ENCODE assay signal across 22 cellular contexts in genomic region chr2:164597988-164598387, GRCh38. TPM values are rescaled to one million over a fixed set of nuclear protein-coding genes. Genes with fewer than 3 reads are reported as not detected.
"Had no signal": no experiment of that assay in that cellular context is flagged by ENCODE, and none has a peak within 500 bp of the region (broad histone marks: within the 10 kb centered on the region; RNA-seq: fewer than 3 reads in every experiment).

No MANE protein-coding gene starts in this region.

- DNase-seq: activated T-cell treated with anti-CD3 and anti-CD28 coated beads, Interleukin-2, amount 50 U/mL, for 1 hour; aorta; brain microvascular endothelial cell; central memory CD4-positive, alpha-beta T cell; effector memory CD4-positive, alpha-beta T cell; gastrocnemius medialis; hippocampal formation; left ventricle myocardium inferior; natural killer cell; retina; sigmoid colon; stimulated activated CD4-positive, alpha-beta T cell treated with anti-CD3 and anti-CD28 coated beads, Interleukin-15, amount 100 ng/mL, for 24 hours; stimulated activated CD4-positive, alpha-beta T cell treated with anti-CD3 and anti-CD28 coated beads, Interleukin-2, amount 100 ng/mL, for 48 hours; stimulated activated CD8-positive, alpha-beta memory T cell treated with anti-CD3 and anti-CD28 coated beads, Interleukin-4, amount 100 ng/mL, for 48 hours; stimulated activated naive B cell treated with anti-CD40 and anti-IgM and Interleukin-4, amounts not matched to agents 10 μg/mL and 1 μg/mL and 100 μg/mL, for 72 hours; testis had no signal

- H3K4me3 ChIP-seq: gastrocnemius medialis, left ventricle myocardium inferior, sigmoid colon, smooth muscle cell, testis had no signal

- FAIRE-seq: TTC549 had no signal

- ATAC-seq: activated naive CD4-positive, alpha-beta T cell treated with anti-CD3 and anti-CD28 coated beads, Interleukin-2, amount 50 U/mL, for 72 hours; activated T-helper 17 cell treated with anti-CD3 and anti-CD28 coated beads, Interleukin-2, amount 50 U/mL, for 72 hours; esophagus mucosa; gastrocnemius medialis; natural killer cell; stimulated activated naive B cell treated with anti-CD40 and anti-IgM and Interleukin-4, amounts not matched to agents 10 μg/mL and 1 μg/mL and 100 μg/mL, for 72 hours; WTC11 had no signal

RNA-seq across cellular contexts. Expression of gene GRB14, which starts 23.3 kb away (rescaled TPM):
- total RNA-seq: activated naive CD4-positive, alpha-beta T cell treated with anti-CD3 and anti-CD28 coated beads, Interleukin-2, amount 50 U/mL, for 72 hours; activated T-helper 17 cell treated with anti-CD3 and anti-CD28 coated beads, Interleukin-2, amount 50 U/mL, for 72 hours; natural killer cell had no signal
